12 cellular contexts compared by ENCODE assay signal in the genomic region with DNA sequence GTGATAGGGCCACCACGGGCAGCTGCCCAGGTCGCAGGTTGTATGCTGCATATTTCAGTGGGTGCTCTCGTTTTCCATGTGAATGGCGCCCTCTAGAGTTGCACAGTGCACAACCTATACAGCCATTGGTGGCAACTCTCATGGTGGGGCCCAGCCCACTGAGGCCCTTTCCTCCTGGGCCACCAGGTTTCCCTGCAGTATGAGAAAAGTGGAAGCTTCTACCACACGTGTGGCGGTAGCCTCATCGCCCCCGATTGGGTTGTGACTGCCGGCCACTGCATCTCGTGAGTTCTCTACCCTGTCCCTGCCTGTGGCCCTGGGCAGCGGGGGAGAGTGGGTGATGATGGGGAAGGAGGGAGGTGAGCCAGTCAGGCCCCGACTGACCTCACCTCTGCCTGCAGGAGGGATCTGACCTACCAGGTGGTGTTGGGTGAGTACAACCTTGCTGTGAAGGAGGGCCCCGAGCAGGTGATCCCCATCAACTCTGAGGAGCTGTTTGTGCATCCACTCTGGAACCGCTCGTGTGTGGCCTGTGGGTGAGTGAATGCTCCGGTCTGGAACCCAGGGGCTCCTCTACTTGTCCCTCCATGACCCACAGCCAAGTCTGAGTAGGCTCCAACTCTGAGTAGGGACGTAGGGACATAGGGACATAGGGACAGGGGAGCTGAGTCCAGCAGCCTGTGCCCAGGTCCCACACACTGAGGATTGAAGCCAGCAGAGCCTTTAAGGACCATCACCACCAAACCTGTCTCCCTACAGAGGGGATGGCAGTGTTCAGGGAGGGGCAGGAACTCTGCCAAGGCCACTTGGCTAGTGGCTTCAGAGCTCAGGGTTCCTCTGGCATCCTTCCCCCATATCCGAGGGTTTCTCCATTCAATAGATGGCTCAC. TPM values are rescaled to one million over a fixed set of nuclear protein-coding genes. Genes with fewer than 3 reads are reported as not detected.
A peak's percentile ranks its signal among the peaks of the same experiment; 100 is the strongest.
DNase-seq lines count a peak whose midpoint lies in the region; ATAC-seq and TF ChIP-seq lines count a peak whose summit lies in the region.
"Not testable (repeated sequence)": the region's sequence is repeated elsewhere in the genome, so short reads cannot be mapped to it uniquely, and the experiment has no call there.
"Had no signal": no experiment of that assay in that cellular context is flagged by ENCODE, and none has a peak within 500 bp of the region (broad histone marks: within the 10 kb centered on the region; RNA-seq: fewer than 3 reads in every experiment).

No MANE protein-coding gene starts in this region.

- ATAC-seq in DND-41 (ENCODE audit: insufficient read depth, low read depth) = peak; percentile 87
- peak; percentile 86 for ATAC-seq in activated CD8-positive, alpha-beta memory T cell treated with anti-CD3 and anti-CD28 coated beads, Interleukin-2, amount 10 ng/mL, durations not matched to agents 7 days and 5 days
- ATAC-seq in left ventricle myocardium superior = peak; percentile 87
- peak; percentile 83 for ATAC-seq in upper lobe of right lung

- CTCF ChIA-PET in activated CD8-positive, alpha-beta memory T cell treated with anti-CD3 and anti-CD28 coated beads, Interleukin-2, amount 10 ng/mL, durations not matched to agents 7 days and 5 days (lab: Charles Lee) = interaction anchor here (1.1 kb wide), 1 partner anchor 19 kb away, joined by 3 read pairs; no protein-coding TSS in a partner anchor

- H3K9me3 Mint-ChIP-seq in activated CD8-positive, alpha-beta memory T cell treated with anti-CD3 and anti-CD28 coated beads, Interleukin-2, amount 10 ng/mL, durations not matched to agents 7 days and 5 days (ENCODE audit: low read depth); neural progenitor cell: not testable (repeated sequence)

- H3K27ac Mint-ChIP-seq in activated CD8-positive, alpha-beta memory T cell treated with anti-CD3 and anti-CD28 coated beads, Interleukin-2, amount 10 ng/mL, durations not matched to agents 7 days and 5 days; neural progenitor cell: not testable (repeated sequence)

- H3K9me3 ChIP-seq in DND-41 (ENCODE audit: insufficient read depth, low read length, severe bottlenecking); OCI-LY3 (ENCODE audit: insufficient read depth, low read length); neural progenitor cell (ENCODE audit: low read depth); upper lobe of right lung: not testable (repeated sequence)

- not testable (repeated sequence) for H3K4me1 Mint-ChIP-seq in activated CD8-positive, alpha-beta memory T cell treated with anti-CD3 and anti-CD28 coated beads, Interleukin-2, amount 10 ng/mL, durations not matched to agents 7 days and 5 days; neural progenitor cell

- not testable (repeated sequence) for H4K20me1 ChIP-seq in DND-41 (ENCODE audit: insufficient read depth, low read length); KMS-11 (ENCODE audit: insufficient read depth); OCI-LY3 (ENCODE audit: insufficient read depth, low read length); neural progenitor cell (ENCODE audit: low read depth)

- H3K4me2 ChIP-seq in DND-41 (ENCODE audit: insufficient read depth, low read length); KMS-11; OCI-LY3 (ENCODE audit: low read length); neural progenitor cell: not testable (repeated sequence)

- H3K27ac ChIP-seq in DND-41 (ENCODE audit: low read length); KMS-11; OCI-LY3 (ENCODE audit: low read length); neural progenitor cell; upper lobe of right lung: not testable (repeated sequence)

- H3K4me3 ChIP-seq in DND-41 (ENCODE audit: low read depth in 1 of 2, low read length in 2 of 2); KMS-11 (IDR thresholded peaks at IDR 0.05; ENCODE audit: insufficient read depth, low read depth, low read length); OCI-LY3 (ENCODE audit: low read length); choroid plexus epithelial cell (ENCODE audit: low read depth, low read length); neural progenitor cell; upper lobe of right lung: not testable (repeated sequence)

- H3K9ac ChIP-seq in DND-41 (ENCODE audit: low read depth, low read length); KMS-11; OCI-LY3 (ENCODE audit: low read length); neural progenitor cell: not testable (repeated sequence)

- H3K4me1 ChIP-seq in DND-41 (ENCODE audit: insufficient read depth, low read length); KMS-11 (ENCODE audit: low read depth, poor library complexity, severe bottlenecking); OCI-LY3 (ENCODE audit: low read length); neural progenitor cell; upper lobe of right lung: not testable (repeated sequence)

- not testable (repeated sequence) for H2AFZ ChIP-seq in DND-41 (ENCODE audit: low read depth, low read length); KMS-11 (ENCODE audit: low read depth); OCI-LY3 (ENCODE audit: low read depth, low read length); neural progenitor cell (replicated peaks)

- not testable (repeated sequence) for H3K79me2 ChIP-seq in DND-41 (ENCODE audit: insufficient read depth, low read length); KMS-11 (ENCODE audit: insufficient read depth, low read depth); OCI-LY3 (ENCODE audit: low read length); neural progenitor cell (ENCODE audit: low read depth)

- peak; percentile 46 for DNase-seq in DND-41
- peak; percentile 68 for DNase-seq in activated CD8-positive, alpha-beta memory T cell treated with anti-CD3 and anti-CD28 coated beads, Interleukin-2, amount 10 ng/mL, durations not matched to agents 7 days and 5 days
- DNase-seq in choroid plexus epithelial cell (ENCODE audit: low read depth) = peak; percentile 35
- DNase-seq in left ventricle myocardium superior = peak; percentile 40
- peak; percentile 55 for DNase-seq in neural progenitor cell (ENCODE audit: low spot score)
- DNase-seq in upper lobe of right lung = not testable (repeated sequence)

- H3K27me3 ChIP-seq in DND-41 (ENCODE audit: insufficient read depth, low read length, poor library complexity); KMS-11 (ENCODE audit: insufficient read depth, low read depth); OCI-LY3 (ENCODE audit: low read depth, low read length); neural progenitor cell; upper lobe of right lung: not testable (repeated sequence)

- intact Hi-C loops in left ventricle myocardium superior (cut with micrococcal nuclease); upper lobe of right lung (cut with DNase I): not testable (repeated sequence)

- TF ChIP-seq CTCF in DND-41 (IDR thresholded peaks at IDR 0.05; ENCODE audit: borderline replicate concordance, extremely low read depth, low read length, poor library complexity, severe bottlenecking) = peak; percentile 48
- peak; percentile 35; the same call in 1 of the 2 replicates for TF ChIP-seq CTCF in KMS-11 (conservative IDR thresholded peaks at IDR 0.05; ENCODE audit: low read depth, low read length)
- peak; percentile 24 for TF ChIP-seq CTCF in OCI-LY3 (IDR thresholded peaks at IDR 0.05; ENCODE audit: low read depth, low read length)
- TF ChIP-seq CTCF in choroid plexus epithelial cell (conservative IDR thresholded peaks at IDR 0.05; ENCODE audit: low read depth, low read length) = peak; percentile 40
- TF ChIP-seq CTCF in neural progenitor cell (IDR thresholded peaks at IDR 0.05) = peak; percentile 55
- peak; percentile 35 for TF ChIP-seq CTCF in upper lobe of right lung (IDR thresholded peaks at IDR 0.05)

- not testable (repeated sequence) for H3K27me3 Mint-ChIP-seq in activated CD8-positive, alpha-beta memory T cell treated with anti-CD3 and anti-CD28 coated beads, Interleukin-2, amount 10 ng/mL, durations not matched to agents 7 days and 5 days
- H3K27me3 Mint-ChIP-seq in neural progenitor cell (ENCODE audit: insufficient read depth, low read depth) = peaks cover 10% of the 10 kb centered on the region

- H3K36me3 ChIP-seq in DND-41 (ENCODE audit: insufficient read depth, low read length); KMS-11 (ENCODE audit: insufficient read depth); OCI-LY3 (replicated peaks; ENCODE audit: low read depth, low read length); neural progenitor cell; upper lobe of right lung: not testable (repeated sequence)

- H3F3A ChIP-seq in neural progenitor cell (ENCODE audit: low read depth) = not testable (repeated sequence)

- not testable (repeated sequence) for H3K36me3 Mint-ChIP-seq in activated CD8-positive, alpha-beta memory T cell treated with anti-CD3 and anti-CD28 coated beads, Interleukin-2, amount 10 ng/mL, durations not matched to agents 7 days and 5 days; neural progenitor cell

- not testable (repeated sequence) for H3K4me3 Mint-ChIP-seq in activated CD8-positive, alpha-beta memory T cell treated with anti-CD3 and anti-CD28 coated beads, Interleukin-2, amount 10 ng/mL, durations not matched to agents 7 days and 5 days; neural progenitor cell

RNA-seq across cellular contexts. Expression of a gene that starts 4.0 kb away (rescaled TPM):
- not detected for total RNA-seq in activated CD8-positive, alpha-beta memory T cell treated with anti-CD3 and anti-CD28 coated beads, Interleukin-2, amount 10 ng/mL, durations not matched to agents 7 days and 5 days
- total RNA-seq in left ventricle myocardium superior = not detected
- not detected in 2 replicates for total RNA-seq in neural progenitor cell (ENCODE audit: low replicate concordance)
- total RNA-seq in upper lobe of right lung = not detected
- total RNA-seq: cardiac septum, G401, HT1080, thyroid gland had no signal

RNA-seq across cellular contexts. Expression of a gene that starts 28.7 kb away (rescaled TPM):
- not detected for total RNA-seq in activated CD8-positive, alpha-beta memory T cell treated with anti-CD3 and anti-CD28 coated beads, Interleukin-2, amount 10 ng/mL, durations not matched to agents 7 days and 5 days
- total RNA-seq in left ventricle myocardium superior = not detected
- not detected in 2 replicates for total RNA-seq in neural progenitor cell (ENCODE audit: low replicate concordance)
- total RNA-seq in upper lobe of right lung = not detected
- total RNA-seq: cardiac septum, G401, HT1080, thyroid gland had no signal

RNA-seq across cellular contexts. Expression of a gene that starts 47.0 kb away (rescaled TPM):
- total RNA-seq in activated CD8-positive, alpha-beta memory T cell treated with anti-CD3 and anti-CD28 coated beads, Interleukin-2, amount 10 ng/mL, durations not matched to agents 7 days and 5 days = 100 to 1,000 TPM; 254 to 340 TPM
- total RNA-seq in left ventricle myocardium superior (130 TPM), neural progenitor cell (ENCODE audit: low replicate concordance) (267 and 348 TPM in 2 replicates), upper lobe of right lung (234 TPM)
